Comparison of ENCODE assay signal across 16 cellular contexts in the genomic region with DNA sequence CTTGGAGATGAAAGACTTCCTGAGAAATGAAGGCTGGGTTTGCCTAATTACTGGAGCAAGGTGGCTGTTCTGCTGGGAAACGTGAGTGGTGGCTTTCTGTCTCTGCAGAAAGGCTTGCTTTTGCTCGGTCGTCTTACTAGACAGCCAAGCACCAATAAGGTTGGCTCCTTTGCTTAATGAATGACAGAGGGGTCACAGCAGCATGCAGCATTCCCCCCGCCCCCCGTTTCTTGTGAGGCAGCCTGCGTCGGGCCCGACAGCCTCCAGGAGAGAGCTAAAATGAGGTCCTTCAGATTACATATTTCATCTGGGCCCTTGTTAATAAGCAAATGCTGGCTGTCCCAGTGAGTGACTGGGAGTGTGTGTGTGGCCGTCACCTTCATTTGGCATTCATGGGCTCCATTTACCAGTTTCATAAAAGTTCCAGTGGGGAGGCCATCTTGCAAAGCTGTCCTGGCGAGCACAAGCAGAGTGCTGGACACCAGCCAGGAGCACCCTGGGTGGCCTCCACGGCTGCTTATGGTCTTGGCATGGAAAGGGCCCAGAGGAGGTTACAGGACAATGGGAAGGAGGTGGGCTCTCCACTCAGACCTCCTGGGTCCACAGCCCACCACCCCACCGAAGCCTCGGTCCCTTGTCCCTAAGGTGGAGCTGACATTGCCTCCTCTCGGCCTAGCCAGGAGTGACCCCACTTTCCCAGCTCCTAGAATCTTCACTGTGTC. TPM values are rescaled to one million over a fixed set of nuclear protein-coding genes. Genes with fewer than 3 reads are reported as not detected.
DNase-seq lines count a peak whose midpoint lies in the region; ATAC-seq lines count a peak whose summit lies in the region.
"Had no signal": no experiment of that assay in that cellular context is flagged by ENCODE, and none has a peak within 500 bp of the region (broad histone marks: within the 10 kb centered on the region; RNA-seq: fewer than 3 reads in every experiment).

No MANE protein-coding gene starts in this region.

- peaks cover 40% of the 10 kb centered on the region for H3K4me1 Mint-ChIP-seq in activated T-helper 17 cell treated with anti-CD3 and anti-CD28 coated beads, Interleukin-2, amount 50 U/mL, for 72 hours

- no peak overlapping the region for H3K23ac ChIP-seq in neuronal stem cell (ENCODE audit: low read depth, low read length, poor library complexity)

- H3K79me1 ChIP-seq in neuronal stem cell (ENCODE audit: low read depth, low read length) = no peaks in the 10 kb centered on the region

- no peak overlapping the region for H2AK5ac ChIP-seq in neuronal stem cell (ENCODE audit: low read depth, low read length)

- no peak overlapping the region for H3K18ac ChIP-seq in neuronal stem cell (ENCODE audit: low read length)

- peaks cover 66% of the 10 kb centered on the region for H3K36me3 Mint-ChIP-seq in activated T-helper 17 cell treated with anti-CD3 and anti-CD28 coated beads, Interleukin-2, amount 50 U/mL, for 72 hours (ENCODE audit: low read depth)

- ATAC-seq in GM18907 (IDR thresholded peaks at IDR 0.05; ENCODE audit: unreplicated experiment) (peak; percentile 2), HG03025 (IDR thresholded peaks at IDR 0.05; ENCODE audit: low FRiP score, unreplicated experiment) (no peak)
- ATAC-seq in activated T-helper 17 cell treated with anti-CD3 and anti-CD28 coated beads, Interleukin-2, amount 50 U/mL, for 72 hours (replicated peaks) = no peak
- ATAC-seq: esophagus mucosa, sciatic nerve had no signal

- peak overlapping the region; percentile 72 for H3K4me2 ChIP-seq in Karpas-422 (ENCODE audit: low read depth, low read length, poor library complexity, severe bottlenecking)
- H3K4me2 ChIP-seq in neuronal stem cell (ENCODE audit: insufficient read depth, low read length, poor library complexity, severe bottlenecking) = no peak overlapping the region

- H3K14ac ChIP-seq in neuronal stem cell (ENCODE audit: low read length) = no peak overlapping the region

- H3K27me3 ChIP-seq in Karpas-422 (ENCODE audit: low read length) (no peaks in the 10 kb centered on the region), neuronal stem cell (ENCODE audit: control insufficient read depth in 3 of 3, insufficient read depth in 3 of 3, low read depth in 1 of 3, low read length in 3 of 3) (no peaks in the 10 kb centered on the region)

- H3K9me2 ChIP-seq in Karpas-422 (replicated peaks; ENCODE audit: insufficient read depth, low read length) = no peaks in the 10 kb centered on the region

- H2AFZ ChIP-seq in Karpas-422 (ENCODE audit: low read length) (peak overlapping the region; percentile 90), neuronal stem cell (ENCODE audit: low read length) (no peak overlapping the region)

- no peaks in the 10 kb centered on the region for H3K79me2 ChIP-seq in Karpas-422 (ENCODE audit: low read length)

- H3K9ac ChIP-seq in Karpas-422 (ENCODE audit: low read length) (peak overlapping the region; percentile 64), neuronal stem cell (ENCODE audit: low read depth, low read length, poor library complexity) (no peak overlapping the region)

- no CpG with 5 or more reads among the region's 14 CpGs for WGBS in neuronal stem cell (ENCODE audit: extremely low coverage in 2 of 2, insufficient read length in 2 of 2, insufficient replicate concordance in 1 of 2), 2 donors

- no peaks in the 10 kb centered on the region for H3K36me3 ChIP-seq in Karpas-422 (ENCODE audit: insufficient read depth, low read length)
- no peaks in the 10 kb centered on the region for H3K36me3 ChIP-seq in neuronal stem cell (replicated peaks in 1 of 2; ENCODE audit: control insufficient read depth in 2 of 2, insufficient read depth in 2 of 2, low read length in 2 of 2)

- no peaks in the 10 kb centered on the region; the same call in 1 of the 2 replicates for H3K9me3 ChIP-seq in Karpas-422 (ENCODE audit: low read length)
- peaks cover 5 to 6% of the 10 kb centered on the region in 2 donors for H3K9me3 ChIP-seq in neuronal stem cell (replicated peaks in 1 of 2; ENCODE audit: control insufficient read depth in 2 of 2, insufficient read depth in 1 of 2, low read depth in 1 of 2, low read length in 2 of 2)

- H3K27me3 Mint-ChIP-seq in activated T-helper 17 cell treated with anti-CD3 and anti-CD28 coated beads, Interleukin-2, amount 50 U/mL, for 72 hours = no peaks in the 10 kb centered on the region

- no peaks in the 10 kb centered on the region for H3K9me3 Mint-ChIP-seq in activated T-helper 17 cell treated with anti-CD3 and anti-CD28 coated beads, Interleukin-2, amount 50 U/mL, for 72 hours

- H2BK12ac ChIP-seq in neuronal stem cell (ENCODE audit: low read length) = no peak overlapping the region

- peak overlapping the region; percentile 16 for H2BK15ac ChIP-seq in neuronal stem cell (ENCODE audit: low read length)

- H4K20me1 ChIP-seq in Karpas-422 (ENCODE audit: insufficient read depth, low read depth, low read length) = 0 out of 2 replicates have a peak, but pooled peaks cover 4% of the 10 kb centered on the region

- no peak overlapping the region for H4K8ac ChIP-seq in neuronal stem cell (ENCODE audit: low read depth, low read length)

- no peak overlapping the region for H2BK120ac ChIP-seq in neuronal stem cell (ENCODE audit: low read depth, low read length)

- H3K4me3 ChIP-seq in Karpas-422 (ENCODE audit: low read length) (peak overlapping the region; percentile 40; the same call in 1 of the 2 replicates), neuronal stem cell (ENCODE audit: low read length in 2 of 2) (no peak overlapping the region)

- H3K4ac ChIP-seq in neuronal stem cell (ENCODE audit: low read length) = no peak overlapping the region

- H3K27ac Mint-ChIP-seq in activated T-helper 17 cell treated with anti-CD3 and anti-CD28 coated beads, Interleukin-2, amount 50 U/mL, for 72 hours = peak overlapping the region; percentile 56

- H3K27ac ChIP-seq in Karpas-422 (ENCODE audit: low read length) = peak overlapping the region; percentile 93
- no peak overlapping the region for H3K27ac ChIP-seq in neuronal stem cell (replicated peaks; ENCODE audit: low read length)

- H2BK5ac ChIP-seq in neuronal stem cell (ENCODE audit: low read length) = no peak overlapping the region

- H4K91ac ChIP-seq in neuronal stem cell (ENCODE audit: low read depth, low read length, poor library complexity) = no peak overlapping the region

- peak; percentile 65 for DNase-seq in Karpas-422
- no peak for DNase-seq in neuronal stem cell (ENCODE audit: low spot score)
- DNase-seq in NCI-H2196 (lab: John Stamatoyannopoulos, UW; ENCODE audit: unreplicated experiment) = no peak
- DNase-seq in AML-193 (lab: John Stamatoyannopoulos, UW) = no peak
- DNase-seq in DMS79 (lab: John Stamatoyannopoulos, UW) = no peak
- DNase-seq: anterior cingulate cortex; glutamatergic neuron; mesendoderm; occipital lobe; stimulated activated CD4-positive, alpha-beta T cell treated with anti-CD3 and anti-CD28 coated beads, Interleukin-4, amount 100 ng/mL, for 1 hour; stimulated activated CD8-positive, alpha-beta memory T cell treated with anti-CD3 and anti-CD28 coated beads, Interleukin-4, amount 100 ng/mL, for 48 hours had no signal

- H3K4me1 ChIP-seq in Karpas-422 (ENCODE audit: low read length) = peaks cover 44% of the 10 kb centered on the region
- H3K4me1 ChIP-seq in neuronal stem cell (ENCODE audit: control insufficient read depth in 2 of 2, insufficient read depth in 1 of 2, low read depth in 1 of 2, low read length in 2 of 2) = peaks cover 1 to 2% of the 10 kb centered on the region in 2 donors

- peak overlapping the region; percentile 36 for H3K4me3 Mint-ChIP-seq in activated T-helper 17 cell treated with anti-CD3 and anti-CD28 coated beads, Interleukin-2, amount 50 U/mL, for 72 hours

RNA-seq across cellular contexts. Expression of a gene that starts 37.2 kb away (rescaled TPM):
- 247 and 289 TPM in 2 replicates for total RNA-seq in Karpas-422 (2014; rRNA removed; shearing (Covaris generic); ENCODE audit: low replicate concordance)
- 100 to 1,000 TPM in 1 of 2 donors, 10 to 100 TPM in 1; 60.3 to 180 TPM for total RNA-seq in activated T-helper 17 cell treated with anti-CD3 and anti-CD28 coated beads, Interleukin-2, amount 50 U/mL, for 72 hours
- polyA plus RNA-seq in neuronal stem cell (2013, experiment 1 of 2) = 196 TPM
- polyA plus RNA-seq in neuronal stem cell (2013, experiment 2 of 2) = 192 TPM
